19 cellular contexts compared by ENCODE assay signal in the genomic region with DNA sequence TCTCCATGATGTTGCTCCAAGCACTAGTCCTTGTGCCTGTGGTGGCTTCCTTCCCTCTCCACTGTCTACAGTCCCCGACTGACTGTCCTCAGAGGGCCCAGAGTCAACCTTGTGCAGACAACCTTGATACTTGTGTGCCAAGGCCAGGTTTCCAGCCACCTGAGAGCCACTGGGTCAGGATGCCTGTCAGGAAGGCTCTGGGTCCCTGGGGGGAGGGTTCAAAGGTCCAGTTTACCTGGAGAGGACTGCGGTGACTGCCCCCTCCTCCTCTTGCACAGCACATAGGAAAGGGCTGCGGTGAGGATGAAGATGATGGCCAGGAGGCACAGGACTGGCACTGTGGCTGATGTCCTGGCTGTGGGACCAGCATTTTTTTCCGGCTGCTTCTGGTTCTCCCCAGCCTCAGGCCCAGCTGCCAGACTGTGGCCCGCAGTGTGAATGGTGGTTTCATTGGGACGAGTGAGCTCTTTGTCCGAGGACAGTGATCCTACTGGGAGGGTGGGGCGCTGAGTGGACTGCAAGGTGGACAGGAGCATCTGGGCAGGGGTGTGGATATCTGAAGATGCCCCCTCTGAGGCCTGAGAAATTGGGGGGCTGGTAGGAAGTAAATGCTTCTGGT. TPM values are rescaled to one million over a fixed set of nuclear protein-coding genes. Genes with fewer than 3 reads are reported as not detected.
"Had no signal": no experiment of that assay in that cellular context is flagged by ENCODE, and none has a peak within 500 bp of the region (broad histone marks: within the 10 kb centered on the region; RNA-seq: fewer than 3 reads in every experiment).

No MANE protein-coding gene starts in this region.

- H3K27ac Mint-ChIP-seq: activated naive CD8-positive, alpha-beta T cell treated with anti-CD3 and anti-CD28 coated beads, Interleukin-2, amount 10 ng/mL, durations not matched to agents 7 days and 5 days; brain; nephron progenitor cell had no signal

- H3K9me3 Mint-ChIP-seq: activated naive CD8-positive, alpha-beta T cell treated with anti-CD3 and anti-CD28 coated beads, Interleukin-2, amount 10 ng/mL, durations not matched to agents 7 days and 5 days; activated T-helper 1 cell treated with anti-CD3 and anti-CD28 coated beads, Interleukin-12 subunit alpha, Interleukin-12 subunit beta, Interleukin-2, Interleukin-4 antibody, amounts not matched to agents 30 ng/mL and 10 ng/mL and 1 ng/mL, durations not matched to agents 14 hours and 24 hours and 36 hours; central memory CD8-positive, alpha-beta T cell; immature natural killer cell; nephron progenitor cell had no signal

- H3K27me3 ChIP-seq: ovary, thyroid gland, vagina had no signal

- H3K4me3 Mint-ChIP-seq: activated naive CD8-positive, alpha-beta T cell treated with anti-CD3 and anti-CD28 coated beads, Interleukin-2, amount 10 ng/mL, durations not matched to agents 7 days and 5 days; activated T-helper 1 cell treated with anti-CD3 and anti-CD28 coated beads, Interleukin-12 subunit alpha, Interleukin-12 subunit beta, Interleukin-2, Interleukin-4 antibody, amounts not matched to agents 30 ng/mL and 10 ng/mL and 1 ng/mL, durations not matched to agents 14 hours and 24 hours and 36 hours; central memory CD8-positive, alpha-beta T cell; nephron progenitor cell had no signal

- H3K27ac ChIP-seq: foreskin keratinocyte, ovary, thyroid gland, vagina had no signal

- H3K36me3 Mint-ChIP-seq: activated naive CD8-positive, alpha-beta T cell treated with anti-CD3 and anti-CD28 coated beads, Interleukin-2, amount 10 ng/mL, durations not matched to agents 7 days and 5 days; brain had no signal

- DNase-seq: activated CD4-positive, CD25-positive, alpha-beta regulatory T cell treated with anti-CD3 and anti-CD28 coated beads, Interleukin-2, amount 50 U/mL, for 72 hours; activated naive CD4-positive, alpha-beta T cell; activated naive CD8-positive, alpha-beta T cell treated with anti-CD3 and anti-CD28 coated beads, Interleukin-2, amount 10 ng/mL, durations not matched to agents 7 days and 5 days; cortex of kidney; effector CD8-positive, alpha-beta T cell; foreskin keratinocyte; immature natural killer cell; left cardiac atrium; nephron progenitor cell; ovary; T1000; thyroid gland had no signal

- ATAC-seq: foreskin keratinocyte, left cardiac atrium, sciatic nerve had no signal

- H3K4me3 ChIP-seq: ovary, thyroid gland, vagina had no signal

RNA-seq across cellular contexts. Expression of gene ZMYND15, which starts 4.7 kb away (rescaled TPM):
- total RNA-seq: activated CD8-positive, alpha-beta memory T cell treated with anti-CD3 and anti-CD28 coated beads for 36 hours; lung microvascular endothelial cell; vagina had no signal
- polyA plus RNA-seq: immature natural killer cell had no signal
